In the genomic region with DNA sequence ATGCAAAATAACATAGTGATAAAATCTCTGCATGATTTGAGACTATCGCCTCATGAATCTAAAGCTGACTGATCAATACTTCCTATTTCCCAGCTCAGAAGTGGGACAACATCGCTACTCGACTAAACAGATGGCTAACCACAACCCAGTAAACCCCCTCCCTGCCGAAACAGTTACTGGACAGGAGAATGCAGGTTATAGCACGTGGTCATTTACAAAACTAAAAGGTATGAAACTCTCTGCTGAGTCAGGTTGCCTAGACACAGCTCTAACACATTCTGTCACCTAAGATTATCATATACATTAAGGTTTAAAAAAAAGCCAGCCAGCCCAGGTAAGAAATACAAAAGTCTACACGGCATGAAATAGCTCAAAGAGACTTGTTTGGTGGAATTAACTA, we compare ENCODE assay signal across 1 cellular context.
TF ChIP-seq lines count a peak whose summit lies in the region.

No MANE protein-coding gene starts in this region.

TF ChIP-seq in GM23338, 12 proteins besides CTCF, POLR2A, EP300 and RAD21 (continued from another document):
- TF ChIP-seq, protein P1, sequence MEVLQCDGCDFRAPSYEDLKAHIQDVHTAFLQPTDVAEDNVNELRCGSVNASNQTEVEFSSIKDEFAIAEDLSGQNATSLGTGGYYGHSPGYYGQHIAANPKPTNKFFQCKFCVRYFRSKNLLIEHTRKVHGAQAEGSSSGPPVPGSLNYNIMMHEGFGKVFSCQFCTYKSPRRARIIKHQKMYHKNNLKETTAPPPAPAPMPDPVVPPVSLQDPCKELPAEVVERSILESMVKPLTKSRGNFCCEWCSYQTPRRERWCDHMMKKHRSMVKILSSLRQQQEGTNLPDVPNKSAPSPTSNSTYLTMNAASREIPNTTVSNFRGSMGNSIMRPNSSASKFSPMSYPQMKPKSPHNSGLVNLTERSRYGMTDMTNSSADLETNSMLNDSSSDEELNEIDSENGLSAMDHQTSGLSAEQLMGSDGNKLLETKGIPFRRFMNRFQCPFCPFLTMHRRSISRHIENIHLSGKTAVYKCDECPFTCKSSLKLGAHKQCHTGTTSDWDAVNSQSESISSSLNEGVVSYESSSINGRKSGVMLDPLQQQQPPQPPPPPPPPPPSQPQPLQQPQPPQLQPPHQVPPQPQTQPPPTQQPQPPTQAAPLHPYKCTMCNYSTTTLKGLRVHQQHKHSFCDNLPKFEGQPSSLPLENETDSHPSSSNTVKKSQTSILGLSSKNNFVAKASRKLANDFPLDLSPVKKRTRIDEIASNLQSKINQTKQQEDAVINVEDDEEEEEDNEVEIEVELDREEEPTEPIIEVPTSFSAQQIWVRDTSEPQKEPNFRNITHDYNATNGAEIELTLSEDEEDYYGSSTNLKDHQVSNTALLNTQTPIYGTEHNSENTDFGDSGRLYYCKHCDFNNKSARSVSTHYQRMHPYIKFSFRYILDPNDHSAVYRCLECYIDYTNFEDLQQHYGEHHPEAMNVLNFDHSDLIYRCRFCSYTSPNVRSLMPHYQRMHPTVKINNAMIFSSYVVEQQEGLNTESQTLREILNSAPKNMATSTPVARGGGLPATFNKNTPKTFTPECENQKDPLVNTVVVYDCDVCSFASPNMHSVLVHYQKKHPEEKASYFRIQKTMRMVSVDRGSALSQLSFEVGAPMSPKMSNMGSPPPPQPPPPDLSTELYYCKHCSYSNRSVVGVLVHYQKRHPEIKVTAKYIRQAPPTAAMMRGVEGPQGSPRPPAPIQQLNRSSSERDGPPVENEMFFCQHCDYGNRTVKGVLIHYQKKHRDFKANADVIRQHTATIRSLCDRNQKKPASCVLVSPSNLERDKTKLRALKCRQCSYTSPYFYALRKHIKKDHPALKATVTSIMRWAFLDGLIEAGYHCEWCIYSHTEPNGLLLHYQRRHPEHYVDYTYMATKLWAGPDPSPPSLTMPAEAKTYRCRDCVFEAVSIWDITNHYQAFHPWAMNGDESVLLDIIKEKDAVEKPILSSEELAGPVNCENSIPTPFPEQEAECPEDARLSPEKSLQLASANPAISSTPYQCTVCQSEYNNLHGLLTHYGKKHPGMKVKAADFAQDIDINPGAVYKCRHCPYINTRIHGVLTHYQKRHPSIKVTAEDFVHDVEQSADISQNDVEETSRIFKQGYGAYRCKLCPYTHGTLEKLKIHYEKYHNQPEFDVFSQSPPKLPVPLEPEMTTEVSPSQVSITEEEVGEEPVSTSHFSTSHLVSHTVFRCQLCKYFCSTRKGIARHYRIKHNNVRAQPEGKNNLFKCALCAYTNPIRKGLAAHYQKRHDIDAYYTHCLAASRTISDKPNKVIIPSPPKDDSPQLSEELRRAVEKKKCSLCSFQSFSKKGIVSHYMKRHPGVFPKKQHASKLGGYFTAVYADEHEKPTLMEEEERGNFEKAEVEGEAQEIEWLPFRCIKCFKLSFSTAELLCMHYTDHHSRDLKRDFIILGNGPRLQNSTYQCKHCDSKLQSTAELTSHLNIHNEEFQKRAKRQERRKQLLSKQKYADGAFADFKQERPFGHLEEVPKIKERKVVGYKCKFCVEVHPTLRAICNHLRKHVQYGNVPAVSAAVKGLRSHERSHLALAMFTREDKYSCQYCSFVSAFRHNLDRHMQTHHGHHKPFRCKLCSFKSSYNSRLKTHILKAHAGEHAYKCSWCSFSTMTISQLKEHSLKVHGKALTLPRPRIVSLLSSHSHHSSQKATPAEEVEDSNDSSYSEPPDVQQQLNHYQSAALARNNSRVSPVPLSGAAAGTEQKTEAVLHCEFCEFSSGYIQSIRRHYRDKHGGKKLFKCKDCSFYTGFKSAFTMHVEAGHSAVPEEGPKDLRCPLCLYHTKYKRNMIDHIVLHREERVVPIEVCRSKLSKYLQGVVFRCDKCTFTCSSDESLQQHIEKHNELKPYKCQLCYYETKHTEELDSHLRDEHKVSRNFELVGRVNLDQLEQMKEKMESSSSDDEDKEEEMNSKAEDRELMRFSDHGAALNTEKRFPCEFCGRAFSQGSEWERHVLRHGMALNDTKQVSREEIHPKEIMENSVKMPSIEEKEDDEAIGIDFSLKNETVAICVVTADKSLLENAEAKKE (CRISPR knock-in tag; IDR thresholded peaks at IDR 0.05) = no peak
- TF ChIP-seq POLR2AphosphoS5 (IDR thresholded peaks at IDR 0.05; ENCODE audit: low read depth) = no peak
